13 cellular contexts compared by ENCODE assay signal in genomic region chr11:17735823-17736772, GRCh38. TPM values are rescaled to one million over a fixed set of nuclear protein-coding genes. Genes with fewer than 3 reads are reported as not detected.
A peak's percentile ranks its signal among the peaks of the same experiment; 100 is the strongest.
DNase-seq lines count a peak whose midpoint lies in the region; ATAC-seq and TF ChIP-seq lines count a peak whose summit lies in the region.
"Had no signal": no experiment of that assay in that cellular context is flagged by ENCODE, and none has a peak within 500 bp of the region (broad histone marks: within the 10 kb centered on the region; RNA-seq: fewer than 3 reads in every experiment).

No MANE protein-coding gene starts in this region.

- no peak for TF ChIP-seq EP300 in neural cell (conservative IDR thresholded peaks at IDR 0.05; ENCODE audit: poor library complexity, severe bottlenecking)

- TF ChIP-seq CTCF in AG04449 (IDR thresholded peaks at IDR 0.05; ENCODE audit: insufficient read depth, low read length, missing control alignments) (peak; percentile 11), astrocyte of the spinal cord (IDR thresholded peaks at IDR 0.05; ENCODE audit: low read depth, low read length) (peak; percentile 32), neural cell (IDR thresholded peaks at IDR 0.05; ENCODE audit: poor library complexity, severe bottlenecking) (peak; percentile 77)

- in situ Hi-C loops in astrocyte of the spinal cord (cut with HindIII; ENCODE audit: low sequenced_read_pairs), result no loop called here

- CTCF ChIA-PET in AG04449 (lab: Yijun Ruan, JAX), result interaction anchor here (10.0 kb wide), 1 partner anchor 240 kb away, joined by 570 read pairs; no protein-coding TSS in a partner anchor

- H3K9ac ChIP-seq in neural cell (ENCODE audit: low read length), result peak overlapping the region; percentile 91

- no peaks in the 10 kb centered on the region for H3K36me3 ChIP-seq in neural cell (ENCODE audit: insufficient read depth, low read length)

- no peaks in the 10 kb centered on the region for H3K9me3 ChIP-seq in neural cell (ENCODE audit: low read length)

- no peaks in the 10 kb centered on the region for H3K9me2 ChIP-seq in neural cell (ENCODE audit: insufficient read depth, low read length)

- ATAC-seq in HG03039 (IDR thresholded peaks at IDR 0.05; ENCODE audit: unreplicated experiment) (no peak), GM21717 (IDR thresholded peaks at IDR 0.05; ENCODE audit: unreplicated experiment) (no peak), GM18867 (IDR thresholded peaks at IDR 0.05; ENCODE audit: unreplicated experiment) (no peak)
- ATAC-seq: stimulated activated naive CD8-positive, alpha-beta T cell treated with anti-CD3 and anti-CD28 coated beads, Interleukin-15, Interleukin-2, amounts not matched to agents 100 U/mL and 50 U/mL, for 24 hours had no signal

- no peaks in the 10 kb centered on the region for H4K20me1 ChIP-seq in neural cell (ENCODE audit: insufficient read depth)

- DNase-seq in AG04449 (ENCODE audit: low read depth, low spot score), result no peak
- DNase-seq in D341Med (ENCODE audit: low spot score), result peak; percentile 87
- DNase-seq in astrocyte of the spinal cord (ENCODE audit: low read depth, low spot score), result no peak
- DNase-seq in dedifferentiated amniotic fluid mesenchymal stem cell (ENCODE audit: extremely low spot score), result no peak
- DNase-seq: cortex of kidney; immature natural killer cell; MV-4-11; SHP77; stimulated activated naive CD8-positive, alpha-beta T cell treated with anti-CD3 and anti-CD28 coated beads, Interleukin-15, Interleukin-2, amounts not matched to agents 100 U/mL and 50 U/mL, for 24 hours had no signal

- H3F3A ChIP-seq in neural cell (ENCODE audit: insufficient read depth, low read length, poor library complexity, severe bottlenecking), result no peaks in the 10 kb centered on the region

- peak overlapping the region; percentile 67 for H3K27ac ChIP-seq in neural cell (ENCODE audit: low read length)

- peak overlapping the region; percentile 84 for H3K4me2 ChIP-seq in neural cell (ENCODE audit: low read length)

- H3K27me3 ChIP-seq in neural cell (ENCODE audit: insufficient read depth, low read depth, low read length), result no peaks in the 10 kb centered on the region

- H3K79me2 ChIP-seq in neural cell (replicated peaks; ENCODE audit: insufficient read depth, low read length), result peaks cover 35% of the 10 kb centered on the region

- POLR2A ChIA-PET in AG04449 (lab: Yijun Ruan, JAX), result no interaction called here

- H3K4me3 ChIP-seq in AG04449 (ENCODE audit: low read depth, low read length) (no peak overlapping the region), astrocyte of the spinal cord (ENCODE audit: low read depth, low read length) (no peak overlapping the region), neural cell (ENCODE audit: low read length) (peak overlapping the region; percentile 99)

- peak overlapping the region; percentile 69 for H2AFZ ChIP-seq in neural cell (ENCODE audit: low read depth, low read length)

- no peak for TF ChIP-seq RAD21 in neural cell (conservative IDR thresholded peaks at IDR 0.05)

TF ChIP-seq in neural cell, 6 proteins besides CTCF, POLR2A, EP300 and RAD21:
- TF ChIP-seq SMC3 (conservative IDR thresholded peaks at IDR 0.05; ENCODE audit: poor library complexity) (peak; percentile 49), EZH2 (IDR thresholded peaks at IDR 0.05; ENCODE audit: borderline replicate concordance, insufficient read depth, low read length, poor library complexity, severe bottlenecking) (no peak), POLR2AphosphoS5 (IDR thresholded peaks at IDR 0.05) (peak; percentile 52), TAF1 (IDR thresholded peaks at IDR 0.05; ENCODE audit: low read depth) (no peak), MXI1 (conservative IDR thresholded peaks at IDR 0.05; ENCODE audit: poor library complexity, severe bottlenecking) (peak; percentile 19)
- TF ChIP-seq, protein P1, sequence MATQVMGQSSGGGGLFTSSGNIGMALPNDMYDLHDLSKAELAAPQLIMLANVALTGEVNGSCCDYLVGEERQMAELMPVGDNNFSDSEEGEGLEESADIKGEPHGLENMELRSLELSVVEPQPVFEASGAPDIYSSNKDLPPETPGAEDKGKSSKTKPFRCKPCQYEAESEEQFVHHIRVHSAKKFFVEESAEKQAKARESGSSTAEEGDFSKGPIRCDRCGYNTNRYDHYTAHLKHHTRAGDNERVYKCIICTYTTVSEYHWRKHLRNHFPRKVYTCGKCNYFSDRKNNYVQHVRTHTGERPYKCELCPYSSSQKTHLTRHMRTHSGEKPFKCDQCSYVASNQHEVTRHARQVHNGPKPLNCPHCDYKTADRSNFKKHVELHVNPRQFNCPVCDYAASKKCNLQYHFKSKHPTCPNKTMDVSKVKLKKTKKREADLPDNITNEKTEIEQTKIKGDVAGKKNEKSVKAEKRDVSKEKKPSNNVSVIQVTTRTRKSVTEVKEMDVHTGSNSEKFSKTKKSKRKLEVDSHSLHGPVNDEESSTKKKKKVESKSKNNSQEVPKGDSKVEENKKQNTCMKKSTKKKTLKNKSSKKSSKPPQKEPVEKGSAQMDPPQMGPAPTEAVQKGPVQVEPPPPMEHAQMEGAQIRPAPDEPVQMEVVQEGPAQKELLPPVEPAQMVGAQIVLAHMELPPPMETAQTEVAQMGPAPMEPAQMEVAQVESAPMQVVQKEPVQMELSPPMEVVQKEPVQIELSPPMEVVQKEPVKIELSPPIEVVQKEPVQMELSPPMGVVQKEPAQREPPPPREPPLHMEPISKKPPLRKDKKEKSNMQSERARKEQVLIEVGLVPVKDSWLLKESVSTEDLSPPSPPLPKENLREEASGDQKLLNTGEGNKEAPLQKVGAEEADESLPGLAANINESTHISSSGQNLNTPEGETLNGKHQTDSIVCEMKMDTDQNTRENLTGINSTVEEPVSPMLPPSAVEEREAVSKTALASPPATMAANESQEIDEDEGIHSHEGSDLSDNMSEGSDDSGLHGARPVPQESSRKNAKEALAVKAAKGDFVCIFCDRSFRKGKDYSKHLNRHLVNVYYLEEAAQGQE (IDR thresholded peaks at IDR 0.05; ENCODE audit: borderline replicate concordance), result no peak

RNA-seq across cellular contexts. Expression of gene KCNC1, which starts 1.5 kb away (rescaled TPM):
- polyA plus RNA-seq in neural cell, result 8.9 and 12.5 TPM in 2 replicates
- 20.7 and 24.7 TPM in 2 replicates for polyA minus RNA-seq in neural cell

RNA-seq across cellular contexts. Expression of gene MYOD1, which starts 16.7 kb away (rescaled TPM):
- polyA plus RNA-seq in neural cell, result not detected in 2 replicates
- polyA minus RNA-seq in neural cell, result not detected in 2 replicates
- polyA plus RNA-seq: immature natural killer cell had no signal

Comparison
In these comparisons a context has a peak if more than half of its experiments do, and no peak if none do; other contexts are left out.
1. CTCF ChIP-seq: peak in every context shown above with its lines; median percentile 77 in neural cell; 32 in astrocyte of the spinal cord; 11 in AG04449.